Comparison of ENCODE assay signal across 20 cellular contexts in genomic region chr3:29926391-29926790, GRCh38.
"Had no signal": no experiment of that assay in that cellular context is flagged by ENCODE, and none has a peak within 500 bp of the region (broad histone marks: within the 10 kb centered on the region; RNA-seq: fewer than 3 reads in every experiment).

No MANE protein-coding gene starts in this region.

- H3K4me3 ChIP-seq: left ventricle myocardium inferior, lung, mucosa of descending colon, pancreas, prostate gland, stomach had no signal

- H3K27me3 ChIP-seq: foreskin keratinocyte, pancreas, stomach had no signal

- H3K4me1 ChIP-seq: foreskin keratinocyte, pancreas, prostate gland, stomach had no signal

- DNase-seq: cortex of kidney; effector memory CD4-positive, alpha-beta T cell; foreskin keratinocyte; immature natural killer cell; kidney; left cardiac atrium; left ventricle myocardium inferior; mucosa of descending colon; naive thymus-derived CD8-positive, alpha-beta T cell; nucleus accumbens; pancreas; stimulated activated CD4-positive, alpha-beta T cell treated with anti-CD3 and anti-CD28 coated beads, Interleukin-2, amount 100 ng/mL, for 24 hours; stimulated activated CD4-positive, alpha-beta T cell treated with anti-CD3 and anti-CD28 coated beads, Interleukin-4, amount 100 ng/mL, for 4 hours; stimulated activated naive B cell treated with anti-CD40 and anti-IgM and Interleukin-4, amounts not matched to agents 10 μg/mL and 1 μg/mL and 100 μg/mL, for 72 hours; stomach; substantia nigra had no signal

- H3K36me3 ChIP-seq: left ventricle myocardium inferior, pancreas, prostate gland, stomach had no signal

- H3K9me3 ChIP-seq: left ventricle myocardium inferior, mucosa of descending colon, pancreas, prostate gland, stomach had no signal

- ATAC-seq: esophagus mucosa; foreskin keratinocyte; left cardiac atrium; mucosa of descending colon; naive thymus-derived CD8-positive, alpha-beta T cell; pancreas; sciatic nerve; stimulated activated naive B cell treated with anti-CD40 and anti-IgM and Interleukin-4, amounts not matched to agents 10 μg/mL and 1 μg/mL and 100 μg/mL, for 72 hours had no signal

- H3K27ac ChIP-seq: foreskin keratinocyte, left ventricle myocardium inferior, pancreas, prostate gland, stomach had no signal
